9 cellular contexts compared by ENCODE assay signal in the genomic region with DNA sequence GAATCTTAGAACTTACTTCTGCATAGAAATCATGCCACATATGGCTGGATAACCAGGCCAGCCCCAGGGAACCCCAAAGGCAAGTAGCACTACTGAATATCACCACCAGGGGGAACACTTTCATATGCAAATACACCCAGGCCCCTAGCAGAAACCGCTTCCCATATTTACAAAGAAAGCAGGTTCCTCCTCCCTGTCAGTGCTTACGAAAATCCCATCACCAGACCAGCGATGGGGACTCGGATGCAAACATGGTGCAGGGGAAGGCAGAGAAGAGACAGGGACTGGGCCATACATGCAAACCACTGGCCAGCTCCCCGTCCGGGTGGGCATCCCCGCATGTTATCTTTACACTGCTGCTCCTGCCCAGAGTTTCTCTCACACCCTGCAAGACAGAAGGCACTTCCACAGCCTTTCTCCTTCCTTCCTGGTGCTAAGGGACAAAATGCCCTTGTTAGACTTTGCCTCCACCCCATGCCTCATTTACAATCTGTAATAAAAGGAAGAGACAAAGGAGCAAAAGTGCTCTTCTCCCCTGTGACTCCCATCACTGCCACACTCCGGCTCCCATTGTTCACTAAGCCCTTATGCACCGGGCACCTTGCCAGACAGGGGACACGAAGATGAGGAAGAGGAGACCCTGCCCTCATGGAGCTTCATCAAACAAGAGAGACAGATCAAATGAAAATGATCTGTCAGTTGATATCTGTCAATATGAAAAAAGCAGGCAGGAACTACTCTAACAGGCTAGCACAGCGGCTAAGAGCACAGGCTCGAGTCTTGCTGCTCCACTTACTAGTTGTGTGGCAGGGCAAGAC.
A peak's percentile ranks its signal among the peaks of the same experiment; 100 is the strongest.
DNase-seq lines count a peak whose midpoint lies in the region; ATAC-seq and TF ChIP-seq lines count a peak whose summit lies in the region.
"Had no signal": no experiment of that assay in that cellular context is flagged by ENCODE, and none has a peak within 500 bp of the region (broad histone marks: within the 10 kb centered on the region; RNA-seq: fewer than 3 reads in every experiment).

No MANE protein-coding gene starts in this region.

- H3K27me3 ChIP-seq in Caco-2 (replicated peaks; ENCODE audit: control insufficient read depth, insufficient read depth, low read length): no peaks in the 10 kb centered on the region
- H3K27me3 ChIP-seq in mesenchymal stem cell (ENCODE audit: control insufficient read depth in 1 of 2, insufficient read depth in 1 of 2, low read length in 2 of 2): no peaks in the 10 kb centered on the region

- peak; percentile 73 to 88 for DNase-seq in Caco-2
- DNase-seq in NCI-H774 (lab: John Stamatoyannopoulos, UW): peak; percentile 60
- DNase-seq in activated CD4-positive, alpha-beta memory T cell treated with anti-CD3 and anti-CD28 coated beads for 36 hours: peak; percentile 58
- peak; percentile 30 for DNase-seq in effector CD8-positive, alpha-beta T cell (lab: John Stamatoyannopoulos, UW)
- peak; percentile 80 for DNase-seq in mesenchymal stem cell
- DNase-seq in stimulated activated CD8-positive, alpha-beta memory T cell treated with anti-CD3 and anti-CD28 coated beads, Interleukin-4, amount 100 ng/mL, for 4 hours (ENCODE audit: low read depth in 2 of 2, low spot score in 1 of 2): peak; percentile 13 to 19

- no peak overlapping the region for H2BK5ac ChIP-seq in mesenchymal stem cell (ENCODE audit: low read depth, low read length, poor library complexity, severe bottlenecking)

- H3K27me3 Mint-ChIP-seq in Caco-2 (ENCODE audit: insufficient read depth, unreplicated experiment): no peaks in the 10 kb centered on the region
- H3K27me3 Mint-ChIP-seq in activated CD4-positive, alpha-beta memory T cell treated with anti-CD3 and anti-CD28 coated beads for 36 hours: peaks cover 4% of the 10 kb centered on the region

- CTCF ChIA-PET in Caco-2 (lab: Charles Lee): interaction anchor here (1.2 to 1.9 kb wide), 2 partner anchors 68 kb away, joined by 6 to 11 read pairs; no protein-coding TSS in a partner anchor
- CTCF ChIA-PET in activated CD4-positive, alpha-beta memory T cell treated with anti-CD3 and anti-CD28 coated beads for 36 hours (lab: Charles Lee): interaction anchor here (0.6 to 1.9 kb wide), 6 partner anchors 11 to 175 kb away, joined by 3 to 6 read pairs (median 4); no protein-coding TSS in a partner anchor

- no peak overlapping the region for H2BK120ac ChIP-seq in mesenchymal stem cell (ENCODE audit: low read depth, low read length)

- TF ChIP-seq CTCF in Caco-2 (IDR thresholded peaks at IDR 0.05; ENCODE audit: insufficient read depth in 1 of 2, low read depth in 1 of 2, low read length in 1 of 2, severe bottlenecking in 1 of 2, unreplicated experiment in 1 of 2): peak; percentile 79 to 88

- H3K4me3 ChIP-seq in Caco-2 (ENCODE audit: low read depth, low read length) (no peak overlapping the region), mesenchymal stem cell (ENCODE audit: insufficient read depth in 1 of 2, low read depth in 1 of 2, low read length in 2 of 2) (no peak overlapping the region)

- no peak overlapping the region for H3K4me3 Mint-ChIP-seq in Caco-2 (ENCODE audit: unreplicated experiment)
- H3K4me3 Mint-ChIP-seq in activated CD4-positive, alpha-beta memory T cell treated with anti-CD3 and anti-CD28 coated beads for 36 hours: no peak overlapping the region
- H3K4me3 Mint-ChIP-seq: activated naive CD8-positive, alpha-beta T cell had no signal

- H3K9me3 Mint-ChIP-seq in Caco-2 (ENCODE audit: unreplicated experiment): no peaks in the 10 kb centered on the region
- H3K9me3 Mint-ChIP-seq in activated CD4-positive, alpha-beta memory T cell treated with anti-CD3 and anti-CD28 coated beads for 36 hours: no peaks in the 10 kb centered on the region

- H2AK5ac ChIP-seq in mesenchymal stem cell (ENCODE audit: low read length, severe bottlenecking): no peak overlapping the region

- no peak overlapping the region for H3K4ac ChIP-seq in mesenchymal stem cell (ENCODE audit: low read depth in 1 of 2, low read length in 2 of 2)

- H2AFZ ChIP-seq in mesenchymal stem cell (ENCODE audit: low read depth, low read length): no peak overlapping the region

- H3K27ac ChIP-seq in mesenchymal stem cell (ENCODE audit: low read length, poor library complexity, severe bottlenecking): no peak overlapping the region

- H3K36me3 ChIP-seq in Caco-2 (ENCODE audit: control insufficient read depth, insufficient read depth, low read length): no peaks in the 10 kb centered on the region
- peaks cover 45 to 52% of the 10 kb centered on the region in 2 experiments for H3K36me3 ChIP-seq in mesenchymal stem cell (ENCODE audit: control insufficient read depth in 1 of 2, insufficient read depth in 2 of 2, low read depth in 1 of 2, low read length in 2 of 2)

- WGBS in mesenchymal stem cell: 73% methylated on average over 12 of the region's 12 CpGs

- no peak overlapping the region for H4K8ac ChIP-seq in mesenchymal stem cell (ENCODE audit: low read length)

- H3K14ac ChIP-seq in mesenchymal stem cell (ENCODE audit: low read length in 2 of 2): no peak overlapping the region

- H3K23ac ChIP-seq in mesenchymal stem cell (ENCODE audit: low read length in 2 of 2): no peak overlapping the region

- no peak overlapping the region for H4K91ac ChIP-seq in mesenchymal stem cell (ENCODE audit: low read length)

- H3K79me1 ChIP-seq in mesenchymal stem cell (replicated peaks; ENCODE audit: low read length, poor library complexity, severe bottlenecking): peaks cover 26% of the 10 kb centered on the region

- intact Hi-C loops in Caco-2 (cut with micrococcal nuclease; ENCODE audit: unreplicated experiment): loop anchor here (1.0 kb wide), 4 partner anchors 24 to 521 kb away; no protein-coding TSS in a partner anchor
- intact Hi-C loops in activated CD4-positive, alpha-beta memory T cell treated with anti-CD3 and anti-CD28 coated beads for 36 hours (cut with micrococcal nuclease): loop anchor here (1.0 to 2.0 kb wide), 2 partner anchors 68 to 376 kb away; no protein-coding TSS in a partner anchor

- H3K27ac Mint-ChIP-seq in Caco-2 (ENCODE audit: unreplicated experiment): peak overlapping the region; percentile 7
- no peak overlapping the region for H3K27ac Mint-ChIP-seq in activated CD4-positive, alpha-beta memory T cell treated with anti-CD3 and anti-CD28 coated beads for 36 hours
- H3K27ac Mint-ChIP-seq: activated naive CD8-positive, alpha-beta T cell had no signal

- H3K4me2 ChIP-seq in mesenchymal stem cell (ENCODE audit: low read length, poor library complexity, severe bottlenecking): no peak overlapping the region

- no peaks in the 10 kb centered on the region for H3K9me3 ChIP-seq in Caco-2
- no peaks in the 10 kb centered on the region for H3K9me3 ChIP-seq in mesenchymal stem cell (ENCODE audit: control insufficient read depth, low read length)

- H3K4me1 ChIP-seq in Caco-2: peaks cover 14% of the 10 kb centered on the region; the same call in 1 of the 2 replicates
- H3K4me1 ChIP-seq in mesenchymal stem cell (ENCODE audit: control insufficient read depth, insufficient read depth, low read depth, low read length): peaks cover 2% of the 10 kb centered on the region

- ATAC-seq in GM19438 (IDR thresholded peaks at IDR 0.05; ENCODE audit: low read depth, unreplicated experiment) (peak; percentile 92), HG03460 (IDR thresholded peaks at IDR 0.05; ENCODE audit: unreplicated experiment) (peak; percentile 97)

- no peak overlapping the region for H3K9ac ChIP-seq in mesenchymal stem cell (ENCODE audit: low read length)

- no peak overlapping the region for H2BK12ac ChIP-seq in mesenchymal stem cell (ENCODE audit: low read length in 2 of 2)

- no peak overlapping the region for H2BK15ac ChIP-seq in mesenchymal stem cell (ENCODE audit: low read depth, poor library complexity, severe bottlenecking)

- no TSS peak for BruUV-seq in Caco-2 (replicated peaks; lab: Mats Ljungman, UMichigan)

- POLR2A ChIA-PET in Caco-2 (lab: Charles Lee): no interaction called here
- POLR2A ChIA-PET in activated CD4-positive, alpha-beta memory T cell treated with anti-CD3 and anti-CD28 coated beads for 36 hours (lab: Charles Lee): no interaction called here

- H3K4me1 Mint-ChIP-seq in Caco-2 (ENCODE audit: low read depth, unreplicated experiment): peaks cover 19% of the 10 kb centered on the region
- peaks cover 2% of the 10 kb centered on the region for H3K4me1 Mint-ChIP-seq in activated CD4-positive, alpha-beta memory T cell treated with anti-CD3 and anti-CD28 coated beads for 36 hours (ENCODE audit: low read depth)

- H3K36me3 Mint-ChIP-seq in Caco-2 (ENCODE audit: insufficient read depth, unreplicated experiment): peaks cover 11% of the 10 kb centered on the region
- no peaks in the 10 kb centered on the region for H3K36me3 Mint-ChIP-seq in activated CD4-positive, alpha-beta memory T cell treated with anti-CD3 and anti-CD28 coated beads for 36 hours
- H3K36me3 Mint-ChIP-seq: activated naive CD8-positive, alpha-beta T cell had no signal

- H3K18ac ChIP-seq in mesenchymal stem cell (ENCODE audit: low read depth in 1 of 2, low read length in 2 of 2): no peak overlapping the region

Comparison
In these comparisons a context has a peak if more than half of its experiments do, and no peak if none do; other contexts are left out.
1. DNase-seq: peak in every context shown above with its lines; median percentile 80 in Caco-2; 80 in mesenchymal stem cell; 60 in NCI-H774; 58 in activated CD4-positive, alpha-beta memory T cell treated with anti-CD3 and anti-CD28 coated beads for 36 hours; 30 in effector CD8-positive, alpha-beta T cell; 16 in stimulated activated CD8-positive, alpha-beta memory T cell treated with anti-CD3 and anti-CD28 coated beads, Interleukin-4, amount 100 ng/mL, for 4 hours.